21 cellular contexts compared by ENCODE assay signal in the genomic region with DNA sequence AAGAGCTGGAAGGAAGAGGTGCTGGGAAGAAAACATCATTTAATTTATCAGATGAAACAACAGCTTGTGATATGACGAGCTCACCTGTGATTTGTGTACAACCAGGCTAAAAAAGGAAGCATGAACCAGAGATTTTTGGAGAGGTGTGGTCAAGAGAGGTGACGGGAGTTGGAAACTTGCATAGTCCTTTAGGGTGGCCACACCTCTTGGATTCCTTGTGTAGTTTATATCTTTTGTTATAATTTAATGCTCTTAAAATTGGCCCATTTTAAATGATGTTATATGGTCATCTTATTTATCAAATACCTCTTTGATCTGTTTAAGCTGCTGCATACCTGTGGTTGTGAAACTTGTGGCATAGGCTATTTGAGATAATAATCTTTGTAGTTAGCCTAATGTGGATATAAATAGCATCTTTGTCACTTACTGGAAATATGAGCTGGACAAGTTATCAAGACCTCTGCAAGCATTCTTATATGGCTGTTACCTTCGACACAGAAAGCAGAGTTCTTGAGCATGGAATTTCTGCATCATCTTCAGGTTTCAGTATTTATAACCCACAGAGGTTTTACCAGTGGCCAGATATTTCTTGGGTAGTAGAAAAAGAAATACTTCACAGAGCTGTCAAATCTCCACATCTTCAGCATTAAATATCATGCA. TPM values are rescaled to one million over a fixed set of nuclear protein-coding genes. Genes with fewer than 3 reads are reported as not detected.
A peak's percentile ranks its signal among the peaks of the same experiment; 100 is the strongest.
DNase-seq lines count a peak whose midpoint lies in the region; ATAC-seq and TF ChIP-seq lines count a peak whose summit lies in the region.
"Had no signal": no experiment of that assay in that cellular context is flagged by ENCODE, and none has a peak within 500 bp of the region (broad histone marks: within the 10 kb centered on the region; RNA-seq: fewer than 3 reads in every experiment).

No MANE protein-coding gene starts in this region.

- H3K9me3 ChIP-seq in PC-3 (ENCODE audit: low read length) (no peaks in the 10 kb centered on the region), smooth muscle cell (replicated peaks; ENCODE audit: low read depth) (no peaks in the 10 kb centered on the region), testis (no peaks in the 10 kb centered on the region)
- H3K9me3 ChIP-seq: right atrium auricular region had no signal

- intact Hi-C loops in PC-3 (cut with micrococcal nuclease) (no loop called here), testis (cut with DNase I; ENCODE audit: low total_unique reads) (no loop called here)

- no peak for TF ChIP-seq POLR2A in testis (IDR thresholded peaks at IDR 0.05)

- ATAC-seq in activated CD4-positive, CD25-positive, alpha-beta regulatory T cell treated with anti-CD3 and anti-CD28 coated beads, Interleukin-2, amount 50 U/mL, for 24 hours: peak; percentile 43 to 48
- ATAC-seq in PC-3 (no peak), HG03354 (IDR thresholded peaks at IDR 0.05; ENCODE audit: poor library complexity, severe bottlenecking, unreplicated experiment) (no peak), GM18858 (IDR thresholded peaks at IDR 0.05; ENCODE audit: unreplicated experiment) (no peak)
- ATAC-seq: Panc1 had no signal

- no peaks in the 10 kb centered on the region for H3F3A ChIP-seq in PC-3 (ENCODE audit: low read length, unreplicated experiment)
- peaks cover 9% of the 10 kb centered on the region for H3F3A ChIP-seq in smooth muscle cell (ENCODE audit: low read depth)

- H3K79me2 ChIP-seq in PC-3 (ENCODE audit: low read length) (no peaks in the 10 kb centered on the region), smooth muscle cell (ENCODE audit: low read depth) (peaks cover 12% of the 10 kb centered on the region)

- no peak for DNase-seq in activated CD4-positive, CD25-positive, alpha-beta regulatory T cell treated with anti-CD3 and anti-CD28 coated beads, Interleukin-2, amount 50 U/mL, for 72 hours
- peak; percentile 34 for DNase-seq in PC-3
- DNase-seq in astrocyte of the hippocampus (ENCODE audit: low read depth, low spot score): peak; percentile 60
- DNase-seq in smooth muscle cell (lab: John Stamatoyannopoulos, UW; ENCODE audit: unreplicated experiment): no peak
- DNase-seq in testis: no peak
- DNase-seq: activated CD8-positive, alpha-beta memory T cell treated with anti-CD3 and anti-CD28 coated beads for 24 hours; activated naive CD4-positive, alpha-beta T cell treated with anti-CD3 and anti-CD28 coated beads, Interleukin-2, amount 50 U/mL, for 16 hours; DMS79; kidney glomerular epithelial cell; NCI-H2081; NCI-H69; stimulated activated CD4-positive, alpha-beta T cell treated with anti-CD3 and anti-CD28 coated beads, Interleukin-2, amount 100 ng/mL, for 48 hours had no signal

- H3K4me1 ChIP-seq in PC-3 (ENCODE audit: insufficient read depth, low read length) (peaks cover 29% of the 10 kb centered on the region), smooth muscle cell (ENCODE audit: low read depth) (peaks cover 18% of the 10 kb centered on the region), testis (no peaks in the 10 kb centered on the region)

- H4K20me1 ChIP-seq in PC-3 (ENCODE audit: low read length) (no peaks in the 10 kb centered on the region), smooth muscle cell (ENCODE audit: low read depth) (no peaks in the 10 kb centered on the region)
- H4K20me1 ChIP-seq: BLaER1 treated with 17β-estradiol and CSF1 and Interleukin-3, amounts not matched to agents 10 nM and 100 nM had no signal

- CTCF ChIA-PET in PC-3 (lab: Charles Lee): no interaction called here

- H3K27ac ChIP-seq in PC-3 (ENCODE audit: low read length) (no peak overlapping the region), smooth muscle cell (ENCODE audit: low read depth) (peak overlapping the region; percentile 98), testis (no peak overlapping the region)
- H3K27ac ChIP-seq: 22Rv1, hepatocyte, right atrium auricular region had no signal

- no TSS peak for BruUV-seq in PC-3 (replicated peaks; lab: Mats Ljungman, UMichigan)

- H3K9me2 ChIP-seq in PC-3 (replicated peaks; ENCODE audit: low read length): no peaks in the 10 kb centered on the region

- H2AFZ ChIP-seq in PC-3 (ENCODE audit: low read length) (no peak overlapping the region), smooth muscle cell (ENCODE audit: low read depth) (no peak overlapping the region)
- H2AFZ ChIP-seq: hepatocyte had no signal

- 63% methylated on average over 3 of the region's 3 CpGs for WGBS in smooth muscle cell (ENCODE audit: low lambda C conversion rate)
- 92 to 99% methylated on average over 3 of the region's 3 CpGs for WGBS in testis, 2 donors

- H3K27me3 ChIP-seq in PC-3 (ENCODE audit: low read length) (no peaks in the 10 kb centered on the region), smooth muscle cell (ENCODE audit: low read depth) (no peaks in the 10 kb centered on the region), testis (no peaks in the 10 kb centered on the region)
- H3K27me3 ChIP-seq: BLaER1 treated with 17β-estradiol and CSF1 and Interleukin-3, amounts not matched to agents 10 nM and 100 nM; cardiac muscle cell; hepatocyte; right atrium auricular region had no signal

- POLR2A ChIA-PET in PC-3 (lab: Charles Lee; ENCODE audit: unreplicated experiment): interaction anchor here (0.6 kb wide), 1 partner anchor 58 kb away, joined by 4 read pairs; no protein-coding TSS in a partner anchor

- H3K4me3 ChIP-seq in PC-3 (ENCODE audit: low read length): no peak overlapping the region
- no peak overlapping the region for H3K4me3 ChIP-seq in smooth muscle cell
- no peak overlapping the region for H3K4me3 ChIP-seq in testis
- H3K4me3 ChIP-seq: BLaER1 treated with 17β-estradiol and CSF1 and Interleukin-3, amounts not matched to agents 10 nM and 100 nM; cardiac muscle cell; hepatocyte; right atrium auricular region had no signal

- H3K4me2 ChIP-seq in PC-3 (ENCODE audit: low read length) (no peak overlapping the region), smooth muscle cell (peak overlapping the region; percentile 29)
- H3K4me2 ChIP-seq: BLaER1 treated with 17β-estradiol and CSF1 and Interleukin-3, amounts not matched to agents 10 nM and 100 nM; hepatocyte had no signal

- H3K9ac ChIP-seq in PC-3 (ENCODE audit: low read length): no peak overlapping the region
- no peak overlapping the region for H3K9ac ChIP-seq in smooth muscle cell (ENCODE audit: low read depth)
- H3K9ac ChIP-seq: BLaER1 treated with 17β-estradiol and CSF1 and Interleukin-3, amounts not matched to agents 10 nM and 100 nM had no signal

- TF ChIP-seq CTCF in PC-3 (conservative IDR thresholded peaks at IDR 0.05; ENCODE audit: low read depth, low read length): no peak
- TF ChIP-seq CTCF in smooth muscle cell (IDR thresholded peaks at IDR 0.05; ENCODE audit: borderline replicate concordance, insufficient read depth, poor library complexity, severe bottlenecking): no peak
- no peak for TF ChIP-seq CTCF in testis (IDR thresholded peaks at IDR 0.05)

- peaks cover 7% of the 10 kb centered on the region for H3K36me3 ChIP-seq in PC-3 (ENCODE audit: low read depth, low read length)
- peaks cover 10% of the 10 kb centered on the region for H3K36me3 ChIP-seq in smooth muscle cell (ENCODE audit: low read depth)
- H3K36me3 ChIP-seq in testis (ENCODE audit: low read depth, missing control alignments): no peaks in the 10 kb centered on the region
- H3K36me3 ChIP-seq: cardiac muscle cell, right atrium auricular region had no signal

RNA-seq across cellular contexts. Expression of gene IL1RAP, which starts 49.1 kb away (rescaled TPM):
- total RNA-seq in PC-3 (2014; rRNA removed) (5.0 and 13.4 TPM in 2 replicates), smooth muscle cell (49.1 and 53.5 TPM in 2 replicates), testis (1 to 10 TPM; 1.7 to 3.2 TPM)
- polyA plus RNA-seq in smooth muscle cell (13.5 and 16.5 TPM in 2 replicates), testis (ENCODE audit: insufficient read depth, low read depth, low replicate concordance) (2.1 TPM)

Comparison
In these comparisons a context has a peak if more than half of its experiments do, and no peak if none do; other contexts are left out.
1. ATAC-seq: peak in activated CD4-positive, CD25-positive, alpha-beta regulatory T cell treated with anti-CD3 and anti-CD28 coated beads, Interleukin-2, amount 50 U/mL, for 24 hours (2 of 2); none in PC-3 (single experiment), HG03354 (single experiment) and GM18858 (single experiment).
2. DNase-seq: peak in PC-3 (single experiment) and astrocyte of the hippocampus (single experiment); none in activated CD4-positive, CD25-positive, alpha-beta regulatory T cell treated with anti-CD3 and anti-CD28 coated beads, Interleukin-2, amount 50 U/mL, for 72 hours (single experiment), smooth muscle cell (single experiment) and testis (single experiment).